15 cellular contexts compared by ENCODE assay signal in genomic region chr5:38453921-38454320, GRCh38.
DNase-seq lines count a peak whose midpoint lies in the region; ATAC-seq, FAIRE-seq and TF ChIP-seq lines count a peak whose summit lies in the region.
"Had no signal": no experiment of that assay in that cellular context is flagged by ENCODE, and none has a peak within 500 bp of the region (broad histone marks: within the 10 kb centered on the region; RNA-seq: fewer than 3 reads in every experiment).

No MANE protein-coding gene starts in this region.

- H3K27me3 Mint-ChIP-seq in CD8-positive, alpha-beta memory T cell: peaks cover 34 to 80% of the 10 kb centered on the region in 2 donors

- in situ Hi-C loops in GM12878 (cut with MboI) (no loop called here), brain microvascular endothelial cell (cut with HindIII; ENCODE audit: low pct_ligation_motif_present, low sequenced_read_pairs) (no loop called here)

- peaks cover 35% of the 10 kb centered on the region for H3K4me1 ChIP-seq in CD8-positive, alpha-beta memory T cell (ENCODE audit: insufficient read depth, low read length)
- H3K4me1 ChIP-seq in GM12878 (ENCODE audit: control insufficient read depth, insufficient read depth, low read length): peaks cover 16% of the 10 kb centered on the region
- H3K4me1 ChIP-seq: esophagus muscularis mucosa had no signal

- no peaks in the 10 kb centered on the region for H3K9me3 ChIP-seq in CD8-positive, alpha-beta memory T cell (ENCODE audit: low read length)
- peaks cover 4% of the 10 kb centered on the region; the same call in 2 of the 3 replicates for H3K9me3 ChIP-seq in GM12878 (replicated peaks; ENCODE audit: control insufficient read depth, insufficient read depth, low read length)
- H3K9me3 ChIP-seq: esophagus muscularis mucosa, MG63, thoracic aorta had no signal

- SMC1A ChIA-PET in GM12878 (lab: Charles Lee; ENCODE audit: uncharacterized antibody, unreplicated experiment): interaction anchor here (0.7 to 4.7 kb wide), 4 partner anchors 10 to 359 kb away, joined by 3 to 19 read pairs (median 3); no protein-coding TSS in a partner anchor

- H3K4me2 ChIP-seq in GM12878 (ENCODE audit: control insufficient read depth, insufficient read depth): peak overlapping the region; percentile 46
- H3K4me2 ChIP-seq: neural progenitor cell had no signal

- POLR2A ChIA-PET in CD8-positive, alpha-beta memory T cell (lab: Charles Lee): interaction anchor here (1.1 kb wide), 1 partner anchor 12 kb away, joined by 4 read pairs; no protein-coding TSS in a partner anchor
- POLR2A ChIA-PET in GM12878 (lab: Charles Lee): no interaction called here

- H3K9me3 Mint-ChIP-seq in CD8-positive, alpha-beta memory T cell: no peaks in the 10 kb centered on the region
- H3K9me3 Mint-ChIP-seq: neural progenitor cell had no signal

- CTCF ChIA-PET in CD8-positive, alpha-beta memory T cell (lab: Charles Lee): interaction anchor here (1.4 to 5.2 kb wide), 2 partner anchors 11 to 13 kb away, joined by 3 to 49 read pairs; no protein-coding TSS in a partner anchor
- CTCF ChIA-PET in GM12878 (lab: Yijun Ruan, JAX): interaction anchor here (1.7 to 6.2 kb wide), 3 partner anchors 12 to 356 kb away, joined by 7 to 48 read pairs (median 7); no protein-coding TSS in a partner anchor

- H3K27ac Mint-ChIP-seq in CD8-positive, alpha-beta memory T cell: peak overlapping the region in 4 of 8 donors; percentile 13 to 55 (median 40)
- H3K27ac Mint-ChIP-seq: neural progenitor cell had no signal

- H3K36me3 ChIP-seq in CD8-positive, alpha-beta memory T cell (ENCODE audit: insufficient read depth, low read length): no peaks in the 10 kb centered on the region
- H3K36me3 ChIP-seq in GM12878 (ENCODE audit: control insufficient read depth in 2 of 2, insufficient read depth in 2 of 2, low read length in 1 of 2) (no peaks in the 10 kb centered on the region), brain microvascular endothelial cell (replicated peaks) (no peaks in the 10 kb centered on the region)
- H3K36me3 ChIP-seq: MG63, neural progenitor cell, thoracic aorta had no signal

- BruUV-seq in GM12878 (replicated peaks; lab: Mats Ljungman, UMichigan): no TSS peak

- TF ChIP-seq RAD21 in GM12878 (IDR thresholded peaks at IDR 0.05; ENCODE audit: insufficient read depth, low read depth, low read length): no peak

- TF ChIP-seq POLR2A in GM12878 (IDR thresholded peaks at IDR 0.05; ENCODE audit: low read depth, low read length): no peak

- FAIRE-seq in GM12878 (lab: Jason Lieb, UNC): no peak
- FAIRE-seq: small intestine had no signal

- H4K20me1 ChIP-seq in GM12878 (ENCODE audit: control insufficient read depth, insufficient read depth): no peaks in the 10 kb centered on the region

- ATAC-seq in GM19035 (IDR thresholded peaks at IDR 0.05; ENCODE audit: unreplicated experiment) (peak; percentile 6), HG02943 (IDR thresholded peaks at IDR 0.05; ENCODE audit: low read depth, unreplicated experiment) (peak; percentile 2), GM12878 (no peak; the same call in 2 of the 3 replicates), GM19463 (IDR thresholded peaks at IDR 0.05; ENCODE audit: unreplicated experiment) (no peak)
- ATAC-seq: HCT116 had no signal

- no peaks in the 10 kb centered on the region for H3K36me3 Mint-ChIP-seq in CD8-positive, alpha-beta memory T cell
- H3K36me3 Mint-ChIP-seq: neural progenitor cell had no signal

- H3K9ac ChIP-seq in GM12878 (ENCODE audit: control insufficient read depth, insufficient read depth, low read length): no peak overlapping the region
- H3K9ac ChIP-seq: neural progenitor cell had no signal

- RAD21 ChIA-PET in GM12878 (lab: Charles Lee; ENCODE audit: unreplicated experiment): interaction anchor here (1.0 to 1.9 kb wide), 3 partner anchors 10 to 272 kb away, joined by 3 to 16 read pairs (median 4); no protein-coding TSS in a partner anchor

- peaks cover 46 to 48% (median 47%) of the 10 kb centered on the region in 3 donors for H3K4me1 Mint-ChIP-seq in CD8-positive, alpha-beta memory T cell
- H3K4me1 Mint-ChIP-seq: neural progenitor cell had no signal

- no peak overlapping the region for H3K27ac ChIP-seq in CD8-positive, alpha-beta memory T cell (ENCODE audit: low read depth, low read length)
- no peak overlapping the region for H3K27ac ChIP-seq in GM12878 (ENCODE audit: control insufficient read depth, insufficient read depth)
- H3K27ac ChIP-seq in brain microvascular endothelial cell: no peak overlapping the region
- H3K27ac ChIP-seq: esophagus muscularis mucosa, neural progenitor cell, thoracic aorta had no signal

- TF ChIP-seq EP300 in GM12878 (IDR thresholded peaks at IDR 0.05; ENCODE audit: borderline replicate concordance in 1 of 2, control insufficient read depth in 1 of 2, low read depth in 2 of 2, low read length in 2 of 2): no peak

- no peak overlapping the region for H2AFZ ChIP-seq in GM12878 (ENCODE audit: control insufficient read depth, low read depth, low read length)
- H2AFZ ChIP-seq: neural progenitor cell had no signal

- peak overlapping the region in 6 of 7 donors; percentile 54 to 73 (median 64) for H3K4me3 Mint-ChIP-seq in CD8-positive, alpha-beta memory T cell
- H3K4me3 Mint-ChIP-seq: neural progenitor cell had no signal

- no peak for DNase-seq in CD8-positive, alpha-beta memory T cell
- DNase-seq in GM12878 (ENCODE audit: low read depth, low spot score): no peak
- DNase-seq in Kasumi-1 (lab: John Stamatoyannopoulos, UW): no peak
- no peak for DNase-seq in brain microvascular endothelial cell
- DNase-seq in iPS-NIHi11 (ENCODE audit: low spot score): no peak
- DNase-seq: hypothalamus, MG63 had no signal

- H3K27me3 ChIP-seq in CD8-positive, alpha-beta memory T cell (ENCODE audit: insufficient read depth, low read length, poor library complexity, severe bottlenecking): peaks cover 36% of the 10 kb centered on the region
- H3K27me3 ChIP-seq in GM12878 (replicated peaks in 1 of 2; ENCODE audit: control insufficient read depth in 2 of 2, insufficient read depth in 2 of 2, low read length in 1 of 2): peaks cover 0 to 21% of the 10 kb centered on the region in 2 experiments; a peak in 3 of 4 replicates
- H3K27me3 ChIP-seq in brain microvascular endothelial cell (replicated peaks): no peaks in the 10 kb centered on the region
- H3K27me3 ChIP-seq: esophagus muscularis mucosa, MG63, neural progenitor cell had no signal

- WGBS in GM12878 (ENCODE audit: insufficient coverage, insufficient replicate concordance, low lambda C conversion rate, missing lambda C conversion rate): 68% methylated on average over 11 of the region's 11 CpGs

- no peaks in the 10 kb centered on the region for H3K79me2 ChIP-seq in GM12878 (ENCODE audit: control insufficient read depth, insufficient read depth, low read length)

- intact Hi-C loops in GM12878 (cut with micrococcal nuclease; ENCODE audit: unreplicated experiment): loop anchor here (10.0 kb wide), 1 partner anchor 621 kb away; the partner anchor contains the start of gene RICTOR

- peak overlapping the region; percentile 1 for H3K4me3 ChIP-seq in CD8-positive, alpha-beta memory T cell (ENCODE audit: low read length)
- H3K4me3 ChIP-seq in GM12878 (no peak overlapping the region), brain microvascular endothelial cell (ENCODE audit: low read depth, low read length) (no peak overlapping the region)
- H3K4me3 ChIP-seq: esophagus muscularis mucosa, MG63, neural progenitor cell, thoracic aorta had no signal

- no peak for TF ChIP-seq CTCF in GM12878 (IDR thresholded peaks at IDR 0.05 in 2 of 3, conservative IDR thresholded peaks at IDR 0.05 in 1 of 3; ENCODE audit: control insufficient read depth in 2 of 3, extremely low read depth in 1 of 3, insufficient read depth in 1 of 3, low read depth in 3 of 3, low read length in 3 of 3)
- no peak for TF ChIP-seq CTCF in brain microvascular endothelial cell (IDR thresholded peaks at IDR 0.05; ENCODE audit: low read depth, low read length, missing control alignments)

TF ChIP-seq in GM12878, 131 proteins besides CTCF, POLR2A, EP300 and RAD21 (continues in another document):
- no peak for TF ChIP-seq CEBPB (IDR thresholded peaks at IDR 0.05; ENCODE audit: borderline replicate concordance in 1 of 2, low read depth in 2 of 2, low read length in 2 of 2)
- TF ChIP-seq NR2C2 (IDR thresholded peaks at IDR 0.05; ENCODE audit: borderline replicate concordance, control insufficient read depth, insufficient read length, low read depth): no peak
- no peak for TF ChIP-seq FOS (IDR thresholded peaks at IDR 0.05; ENCODE audit: borderline replicate concordance, extremely low read depth, insufficient read length)
- peak; percentile 11; the same call in 1 of the 2 replicates for TF ChIP-seq IKZF1 (conservative IDR thresholded peaks at IDR 0.05)
- no peak for TF ChIP-seq BCL11A (IDR thresholded peaks at IDR 0.05; ENCODE audit: low read depth, low read length)
- TF ChIP-seq, protein P1, sequence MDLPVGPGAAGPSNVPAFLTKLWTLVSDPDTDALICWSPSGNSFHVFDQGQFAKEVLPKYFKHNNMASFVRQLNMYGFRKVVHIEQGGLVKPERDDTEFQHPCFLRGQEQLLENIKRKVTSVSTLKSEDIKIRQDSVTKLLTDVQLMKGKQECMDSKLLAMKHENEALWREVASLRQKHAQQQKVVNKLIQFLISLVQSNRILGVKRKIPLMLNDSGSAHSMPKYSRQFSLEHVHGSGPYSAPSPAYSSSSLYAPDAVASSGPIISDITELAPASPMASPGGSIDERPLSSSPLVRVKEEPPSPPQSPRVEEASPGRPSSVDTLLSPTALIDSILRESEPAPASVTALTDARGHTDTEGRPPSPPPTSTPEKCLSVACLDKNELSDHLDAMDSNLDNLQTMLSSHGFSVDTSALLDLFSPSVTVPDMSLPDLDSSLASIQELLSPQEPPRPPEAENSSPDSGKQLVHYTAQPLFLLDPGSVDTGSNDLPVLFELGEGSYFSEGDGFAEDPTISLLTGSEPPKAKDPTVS (IDR thresholded peaks at IDR 0.05; ENCODE audit: low read depth, low read length): no peak
- no peak for TF ChIP-seq STAT3 (IDR thresholded peaks at IDR 0.05; ENCODE audit: low read depth, low read length)
- no peak for TF ChIP-seq MEF2B (IDR thresholded peaks at IDR 0.05; ENCODE audit: partially characterized antibody, poor library complexity, severe bottlenecking)
- no peak for TF ChIP-seq MYB (IDR thresholded peaks at IDR 0.05; ENCODE audit: borderline replicate concordance, low read depth, low read length)
- no peak for TF ChIP-seq MAX (IDR thresholded peaks at IDR 0.05; ENCODE audit: low read depth, low read length)

Comparison
In these comparisons a context has a peak if more than half of its experiments do, and no peak if none do; other contexts are left out.
1. ATAC-seq: peak in GM19035 (single experiment) and HG02943 (single experiment); none in GM12878 (single experiment) and GM19463 (single experiment).